Comparison of ENCODE assay signal across 6 cellular contexts in genomic region chr1:154956557-154956956, GRCh38. TPM values are rescaled to one million over a fixed set of nuclear protein-coding genes. Genes with fewer than 3 reads are reported as not detected.
A peak's percentile ranks its signal among the peaks of the same experiment; 100 is the strongest.
DNase-seq lines count a peak whose midpoint lies in the region; TF ChIP-seq lines count a peak whose summit lies in the region.

No MANE protein-coding gene starts in this region.

- no peaks in the 10 kb centered on the region for H3K9me3 ChIP-seq in GM23248 (ENCODE audit: low read depth)

- peak; percentile 34 for DNase-seq in GM23248
- no peak for DNase-seq in astrocyte of the cerebellum (ENCODE audit: low read depth)
- DNase-seq in myocyte (ENCODE audit: low read depth), result peak; percentile 93
- no peak for DNase-seq in AG08395 (ENCODE audit: low spot score)
- no peak for DNase-seq in NCI-H2029 (lab: John Stamatoyannopoulos, UW)
- DNase-seq in KG1 (lab: John Stamatoyannopoulos, UW), result no peak

- H3K4me3 ChIP-seq in GM23248, result peak overlapping the region; percentile 93
- H3K4me3 ChIP-seq in astrocyte of the cerebellum (ENCODE audit: low read depth, low read length), result peak overlapping the region; percentile 63

- H3K79me2 ChIP-seq in GM23248 (ENCODE audit: insufficient read depth), result peaks cover 29% of the 10 kb centered on the region; the same call in 1 of the 2 replicates

- no peaks in the 10 kb centered on the region for H3K27me3 ChIP-seq in GM23248 (replicated peaks; ENCODE audit: insufficient read depth)

- H3F3A ChIP-seq in GM23248 (ENCODE audit: insufficient read depth), result peaks cover 9% of the 10 kb centered on the region

- 5 to 7% methylated on average over 6 of the region's 6 CpGs for WGBS in GM23248 (ENCODE audit: low coverage in 1 of 2, low lambda C conversion rate in 2 of 2, missing lambda C conversion rate in 2 of 2), 2 experiments

- peak overlapping the region; percentile 87 for H2AFZ ChIP-seq in GM23248

- in situ Hi-C loops in GM23248 (cut with MboI), result no loop called here
- in situ Hi-C loops in astrocyte of the cerebellum (cut with HindIII; ENCODE audit: low sequenced_read_pairs), result loop anchor here (5.0 kb wide), 1 partner anchor 56 kb away; no protein-coding TSS in a partner anchor

- peak overlapping the region; percentile 96 for H3K4me2 ChIP-seq in GM23248 (ENCODE audit: unreplicated experiment)

- TF ChIP-seq CTCF in astrocyte of the cerebellum (IDR thresholded peaks at IDR 0.05; ENCODE audit: low read depth, low read length, missing control alignments), result no peak

- peak overlapping the region; percentile 91; the same call in 1 of the 2 replicates for H3K27ac ChIP-seq in GM23248

- H4K20me1 ChIP-seq in GM23248 (ENCODE audit: insufficient read depth), result no peaks in the 10 kb centered on the region

- H3K36me3 ChIP-seq in GM23248 (ENCODE audit: low read depth), result no peaks in the 10 kb centered on the region

- H3K9me2 ChIP-seq in GM23248 (ENCODE audit: insufficient read depth), result no peaks in the 10 kb centered on the region

- H3K4me1 ChIP-seq in GM23248 (ENCODE audit: insufficient read depth), result peaks cover 28% of the 10 kb centered on the region

- H3K9ac ChIP-seq in GM23248, result peak overlapping the region; percentile 86

RNA-seq across cellular contexts. Expression of gene PBXIP1, which starts 0.7 kb away (rescaled TPM):
- 70.4 and 72.2 TPM in 2 replicates for total RNA-seq in GM23248 (2014; rRNA removed; shearing (Covaris generic))
- 25.9 and 26.4 TPM in 2 replicates for polyA plus RNA-seq in GM23248 (2016; fragmentation: Nextera tagmentation; extraction: Ambion mirVana)
- 535 and 641 TPM in 2 replicates for total RNA-seq in myocyte
- 255 TPM for polyA plus RNA-seq in myocyte (2012)

RNA-seq across cellular contexts. Expression of gene PYGO2, which starts 5.0 kb away (rescaled TPM):
- 13.2 and 14.9 TPM in 2 replicates for total RNA-seq in GM23248 (2014; rRNA removed; shearing (Covaris generic))
- 14.7 and 15.4 TPM in 2 replicates for polyA plus RNA-seq in GM23248 (2016; fragmentation: Nextera tagmentation; extraction: Ambion mirVana)
- total RNA-seq in myocyte, result 25.8 and 31.0 TPM in 2 replicates
- 27.0 TPM for polyA plus RNA-seq in myocyte (2012)

RNA-seq across cellular contexts. Expression of gene SHC1, which starts 14.0 kb away (rescaled TPM):
- total RNA-seq in GM23248 (2014; rRNA removed; shearing (Covaris generic)), result 295 and 319 TPM in 2 replicates
- 275 and 278 TPM in 2 replicates for polyA plus RNA-seq in GM23248 (2016; fragmentation: Nextera tagmentation; extraction: Ambion mirVana)
- 165 and 171 TPM in 2 replicates for total RNA-seq in myocyte
- 295 TPM for polyA plus RNA-seq in myocyte (2012)

RNA-seq across cellular contexts. Expression of gene CKS1B, which starts 17.9 kb away (rescaled TPM):
- total RNA-seq in GM23248 (2014; rRNA removed; shearing (Covaris generic)), result 45.6 and 50.3 TPM in 2 replicates
- polyA plus RNA-seq in GM23248 (2016; fragmentation: Nextera tagmentation; extraction: Ambion mirVana), result 113 and 119 TPM in 2 replicates
- 26.6 and 33.5 TPM in 2 replicates for total RNA-seq in myocyte
- polyA plus RNA-seq in myocyte (2012), result 56.5 TPM

RNA-seq across cellular contexts. Expression of gene PMVK, which starts 20.0 kb away (rescaled TPM):
- 2.1 and 6.4 TPM in 2 replicates for total RNA-seq in GM23248 (2014; rRNA removed; shearing (Covaris generic))
- 36.6 and 40.2 TPM in 2 replicates for polyA plus RNA-seq in GM23248 (2016; fragmentation: Nextera tagmentation; extraction: Ambion mirVana)
- 10.9 and 11.3 TPM in 2 replicates for total RNA-seq in myocyte
- polyA plus RNA-seq in myocyte (2012), result 74.4 TPM

Comparison
In these comparisons a context has a peak if more than half of its experiments do, and no peak if none do; other contexts are left out.
1. DNase-seq: peak in GM23248 (single experiment) and myocyte (single experiment); none in astrocyte of the cerebellum (single experiment), AG08395 (single experiment), NCI-H2029 (single experiment) and KG1 (single experiment).